Comparison of ENCODE assay signal across 11 cellular contexts in genomic region chr4:129526812-129527211, GRCh38.
DNase-seq lines count a peak whose midpoint lies in the region; ATAC-seq, FAIRE-seq and TF ChIP-seq lines count a peak whose summit lies in the region.
"Had no signal": no experiment of that assay in that cellular context is flagged by ENCODE, and none has a peak within 500 bp of the region (broad histone marks: within the 10 kb centered on the region; RNA-seq: fewer than 3 reads in every experiment).

No MANE protein-coding gene starts in this region.

- TF ChIP-seq POLR2A in heart left ventricle (IDR thresholded peaks at IDR 0.05) (no peak), H54 (IDR thresholded peaks at IDR 0.05; ENCODE audit: low read depth, low read length) (no peak)

- FAIRE-seq in H54 (lab: Jason Lieb, UNC), result no peak
- FAIRE-seq: keratinocyte had no signal

- H3K36me3 ChIP-seq in heart left ventricle (no peaks in the 10 kb centered on the region), right atrium auricular region (no peaks in the 10 kb centered on the region)
- H3K36me3 ChIP-seq: BLaER1 treated with 17β-estradiol and CSF1 and Interleukin-3, amounts not matched to agents 10 nM and 100 nM had no signal

- H3K4me1 ChIP-seq in heart left ventricle (peaks cover 0 to 11% (median 0%) of the 10 kb centered on the region in 12 donors), right atrium auricular region (no peaks in the 10 kb centered on the region)

- H3K27ac ChIP-seq in heart left ventricle (no peak overlapping the region), right atrium auricular region (no peak overlapping the region)
- H3K27ac ChIP-seq: BLaER1 treated with 17β-estradiol and CSF1 and Interleukin-3, amounts not matched to agents 10 nM and 100 nM had no signal

- H3K27me3 ChIP-seq in heart left ventricle, result no peaks in the 10 kb centered on the region
- H3K27me3 ChIP-seq in right atrium auricular region, result no peaks in the 10 kb centered on the region

- ATAC-seq in heart left ventricle (no peak), GM21619 (IDR thresholded peaks at IDR 0.05; ENCODE audit: unreplicated experiment) (no peak), GM18517 (IDR thresholded peaks at IDR 0.05; ENCODE audit: unreplicated experiment) (no peak)

- WGBS in heart left ventricle, 4 donors, result 42 to 53% (median 47%) methylated on average over 3 of the region's 3 CpGs

- intact Hi-C loops in heart left ventricle (cut with DNase I), result loop anchor here in 8 of 10 donors (1.0 to 5.0 kb wide), 4 partner anchors 114 to 118 kb away; no protein-coding TSS in a partner anchor

- no peak overlapping the region for H3K4me3 ChIP-seq in heart left ventricle
- H3K4me3 ChIP-seq in right atrium auricular region, result no peak overlapping the region
- H3K4me3 ChIP-seq in choroid plexus epithelial cell (ENCODE audit: low read depth, low read length), result no peak overlapping the region
- H3K4me3 ChIP-seq: BLaER1 treated with 17β-estradiol and CSF1 and Interleukin-3, amounts not matched to agents 10 nM and 100 nM had no signal

- DNase-seq in heart left ventricle (no peak), right atrium auricular region (ENCODE audit: low spot score) (no peak), NOMO-1 treated with DMSO at 0.1 percent for 48 hours (lab: John Stamatoyannopoulos, UW; ENCODE audit: unreplicated experiment) (peak; percentile 49), choroid plexus epithelial cell (ENCODE audit: low read depth) (peak; percentile 33), stromal cell of bone marrow (ENCODE audit: low read depth) (peak; percentile 7), H54 (ENCODE audit: insufficient read length, low spot score) (no peak)
- DNase-seq: cortex of kidney had no signal

- H3K9me3 ChIP-seq in heart left ventricle (no peaks in the 10 kb centered on the region), right atrium auricular region (no peaks in the 10 kb centered on the region)
- H3K9me3 ChIP-seq: BLaER1 treated with 17β-estradiol and CSF1 and Interleukin-3, amounts not matched to agents 10 nM and 100 nM had no signal

- TF ChIP-seq CTCF in heart left ventricle (IDR thresholded peaks at IDR 0.05) (peak; percentile 28 to 66 (median 46)), right atrium auricular region (IDR thresholded peaks at IDR 0.05) (peak in 1 of 2 donors; percentile 58), choroid plexus epithelial cell (conservative IDR thresholded peaks at IDR 0.05; ENCODE audit: low read depth, low read length) (no peak)

Comparison
In these comparisons a context has a peak if more than half of its experiments do, and no peak if none do; other contexts are left out.
1. DNase-seq: peak in NOMO-1 treated with DMSO at 0.1 percent for 48 hours (single experiment), choroid plexus epithelial cell (single experiment) and stromal cell of bone marrow (single experiment); none in heart left ventricle (0 of 5), right atrium auricular region (single experiment) and H54 (single experiment).